Comparison of ENCODE assay signal across 1 cellular context in genomic region chr7:87391020-87391701, GRCh38.
TF ChIP-seq lines count a peak whose summit lies in the region.

No MANE protein-coding gene starts in this region.

TF ChIP-seq in K562, 482 proteins besides CTCF, POLR2A, EP300 and RAD21 (continued from another document and continues in another):
- TF ChIP-seq AFF4 (CRISPR knock-in tag; IDR thresholded peaks at IDR 0.05) (no peak), SNAPC5 (CRISPR knock-in tag; IDR thresholded peaks at IDR 0.05) (no peak), MTA1 (IDR thresholded peaks at IDR 0.05; ENCODE audit: borderline replicate concordance) (no peak), TEAD2 (tag; IDR thresholded peaks at IDR 0.05) (no peak), FOXA3 (CRISPR knock-in tag; conservative IDR thresholded peaks at IDR 0.05 in 1 of 2, IDR thresholded peaks at IDR 0.05 in 1 of 2) (no peak), ZNF584 (CRISPR knock-in tag; IDR thresholded peaks at IDR 0.05; ENCODE audit: low read depth) (no peak), E2F4 (CRISPR knock-in tag; IDR thresholded peaks at IDR 0.05; ENCODE audit: low read depth) (no peak), XRCC3 (IDR thresholded peaks at IDR 0.05) (0 out of 2 replicates have a peak, but pooled peaks have one; percentile 8), TFAM (CRISPR knock-in tag; conservative IDR thresholded peaks at IDR 0.05) (no peak), RBM25 (IDR thresholded peaks at IDR 0.05; ENCODE audit: low read depth, low read length, severe bottlenecking) (no peak), TCFL5 (CRISPR knock-in tag; conservative IDR thresholded peaks at IDR 0.05) (no peak), SAFB (IDR thresholded peaks at IDR 0.05; ENCODE audit: borderline replicate concordance, low read depth, low read length) (no peak), ZNF212 (CRISPR knock-in tag; IDR thresholded peaks at IDR 0.05) (no peak), SMARCA5 (IDR thresholded peaks at IDR 0.05) (no peak), ZNF217 (CRISPR knock-in tag; IDR thresholded peaks at IDR 0.05) (no peak), GABPA (tag; conservative IDR thresholded peaks at IDR 0.05; ENCODE audit: low read depth) (no peak), GTF2E2 (tag; IDR thresholded peaks at IDR 0.05) (no peak)
- TF ChIP-seq, protein P1, sequence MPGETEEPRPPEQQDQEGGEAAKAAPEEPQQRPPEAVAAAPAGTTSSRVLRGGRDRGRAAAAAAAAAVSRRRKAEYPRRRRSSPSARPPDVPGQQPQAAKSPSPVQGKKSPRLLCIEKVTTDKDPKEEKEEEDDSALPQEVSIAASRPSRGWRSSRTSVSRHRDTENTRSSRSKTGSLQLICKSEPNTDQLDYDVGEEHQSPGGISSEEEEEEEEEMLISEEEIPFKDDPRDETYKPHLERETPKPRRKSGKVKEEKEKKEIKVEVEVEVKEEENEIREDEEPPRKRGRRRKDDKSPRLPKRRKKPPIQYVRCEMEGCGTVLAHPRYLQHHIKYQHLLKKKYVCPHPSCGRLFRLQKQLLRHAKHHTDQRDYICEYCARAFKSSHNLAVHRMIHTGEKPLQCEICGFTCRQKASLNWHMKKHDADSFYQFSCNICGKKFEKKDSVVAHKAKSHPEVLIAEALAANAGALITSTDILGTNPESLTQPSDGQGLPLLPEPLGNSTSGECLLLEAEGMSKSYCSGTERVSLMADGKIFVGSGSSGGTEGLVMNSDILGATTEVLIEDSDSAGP (CRISPR knock-in tag; IDR thresholded peaks at IDR 0.05), result no peak
- TF ChIP-seq, protein P2, sequence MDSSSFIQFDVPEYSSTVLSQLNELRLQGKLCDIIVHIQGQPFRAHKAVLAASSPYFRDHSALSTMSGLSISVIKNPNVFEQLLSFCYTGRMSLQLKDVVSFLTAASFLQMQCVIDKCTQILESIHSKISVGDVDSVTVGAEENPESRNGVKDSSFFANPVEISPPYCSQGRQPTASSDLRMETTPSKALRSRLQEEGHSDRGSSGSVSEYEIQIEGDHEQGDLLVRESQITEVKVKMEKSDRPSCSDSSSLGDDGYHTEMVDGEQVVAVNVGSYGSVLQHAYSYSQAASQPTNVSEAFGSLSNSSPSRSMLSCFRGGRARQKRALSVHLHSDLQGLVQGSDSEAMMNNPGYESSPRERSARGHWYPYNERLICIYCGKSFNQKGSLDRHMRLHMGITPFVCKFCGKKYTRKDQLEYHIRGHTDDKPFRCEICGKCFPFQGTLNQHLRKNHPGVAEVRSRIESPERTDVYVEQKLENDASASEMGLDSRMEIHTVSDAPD (CRISPR knock-in tag; IDR thresholded peaks at IDR 0.05), result no peak
- TF ChIP-seq, protein P3, sequence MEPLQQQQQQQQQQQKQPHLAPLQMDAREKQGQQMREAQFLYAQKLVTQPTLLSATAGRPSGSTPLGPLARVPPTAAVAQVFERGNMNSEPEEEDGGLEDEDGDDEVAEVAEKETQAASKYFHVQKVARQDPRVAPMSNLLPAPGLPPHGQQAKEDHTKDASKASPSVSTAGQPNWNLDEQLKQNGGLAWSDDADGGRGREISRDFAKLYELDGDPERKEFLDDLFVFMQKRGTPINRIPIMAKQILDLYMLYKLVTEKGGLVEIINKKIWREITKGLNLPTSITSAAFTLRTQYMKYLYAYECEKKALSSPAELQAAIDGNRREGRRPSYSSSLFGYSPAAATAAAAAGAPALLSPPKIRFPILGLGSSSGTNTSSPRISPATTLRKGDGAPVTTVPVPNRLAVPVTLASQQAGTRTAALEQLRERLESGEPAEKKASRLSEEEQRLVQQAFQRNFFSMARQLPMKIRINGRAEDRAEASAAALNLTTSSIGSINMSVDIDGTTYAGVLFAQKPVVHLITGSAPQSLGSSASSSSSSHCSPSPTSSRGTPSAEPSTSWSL (CRISPR knock-in tag; IDR thresholded peaks at IDR 0.05; ENCODE audit: borderline replicate concordance), result no peak
- TF ChIP-seq, protein P4, sequence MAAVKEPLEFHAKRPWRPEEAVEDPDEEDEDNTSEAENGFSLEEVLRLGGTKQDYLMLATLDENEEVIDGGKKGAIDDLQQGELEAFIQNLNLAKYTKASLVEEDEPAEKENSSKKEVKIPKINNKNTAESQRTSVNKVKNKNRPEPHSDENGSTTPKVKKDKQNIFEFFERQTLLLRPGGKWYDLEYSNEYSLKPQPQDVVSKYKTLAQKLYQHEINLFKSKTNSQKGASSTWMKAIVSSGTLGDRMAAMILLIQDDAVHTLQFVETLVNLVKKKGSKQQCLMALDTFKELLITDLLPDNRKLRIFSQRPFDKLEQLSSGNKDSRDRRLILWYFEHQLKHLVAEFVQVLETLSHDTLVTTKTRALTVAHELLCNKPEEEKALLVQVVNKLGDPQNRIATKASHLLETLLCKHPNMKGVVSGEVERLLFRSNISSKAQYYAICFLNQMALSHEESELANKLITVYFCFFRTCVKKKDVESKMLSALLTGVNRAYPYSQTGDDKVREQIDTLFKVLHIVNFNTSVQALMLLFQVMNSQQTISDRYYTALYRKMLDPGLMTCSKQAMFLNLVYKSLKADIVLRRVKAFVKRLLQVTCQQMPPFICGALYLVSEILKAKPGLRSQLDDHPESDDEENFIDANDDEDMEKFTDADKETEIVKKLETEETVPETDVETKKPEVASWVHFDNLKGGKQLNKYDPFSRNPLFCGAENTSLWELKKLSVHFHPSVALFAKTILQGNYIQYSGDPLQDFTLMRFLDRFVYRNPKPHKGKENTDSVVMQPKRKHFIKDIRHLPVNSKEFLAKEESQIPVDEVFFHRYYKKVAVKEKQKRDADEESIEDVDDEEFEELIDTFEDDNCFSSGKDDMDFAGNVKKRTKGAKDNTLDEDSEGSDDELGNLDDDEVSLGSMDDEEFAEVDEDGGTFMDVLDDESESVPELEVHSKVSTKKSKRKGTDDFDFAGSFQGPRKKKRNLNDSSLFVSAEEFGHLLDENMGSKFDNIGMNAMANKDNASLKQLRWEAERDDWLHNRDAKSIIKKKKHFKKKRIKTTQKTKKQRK (IDR thresholded peaks at IDR 0.05; ENCODE audit: borderline replicate concordance, low read depth, low read length), result no peak
- TF ChIP-seq, protein P5, sequence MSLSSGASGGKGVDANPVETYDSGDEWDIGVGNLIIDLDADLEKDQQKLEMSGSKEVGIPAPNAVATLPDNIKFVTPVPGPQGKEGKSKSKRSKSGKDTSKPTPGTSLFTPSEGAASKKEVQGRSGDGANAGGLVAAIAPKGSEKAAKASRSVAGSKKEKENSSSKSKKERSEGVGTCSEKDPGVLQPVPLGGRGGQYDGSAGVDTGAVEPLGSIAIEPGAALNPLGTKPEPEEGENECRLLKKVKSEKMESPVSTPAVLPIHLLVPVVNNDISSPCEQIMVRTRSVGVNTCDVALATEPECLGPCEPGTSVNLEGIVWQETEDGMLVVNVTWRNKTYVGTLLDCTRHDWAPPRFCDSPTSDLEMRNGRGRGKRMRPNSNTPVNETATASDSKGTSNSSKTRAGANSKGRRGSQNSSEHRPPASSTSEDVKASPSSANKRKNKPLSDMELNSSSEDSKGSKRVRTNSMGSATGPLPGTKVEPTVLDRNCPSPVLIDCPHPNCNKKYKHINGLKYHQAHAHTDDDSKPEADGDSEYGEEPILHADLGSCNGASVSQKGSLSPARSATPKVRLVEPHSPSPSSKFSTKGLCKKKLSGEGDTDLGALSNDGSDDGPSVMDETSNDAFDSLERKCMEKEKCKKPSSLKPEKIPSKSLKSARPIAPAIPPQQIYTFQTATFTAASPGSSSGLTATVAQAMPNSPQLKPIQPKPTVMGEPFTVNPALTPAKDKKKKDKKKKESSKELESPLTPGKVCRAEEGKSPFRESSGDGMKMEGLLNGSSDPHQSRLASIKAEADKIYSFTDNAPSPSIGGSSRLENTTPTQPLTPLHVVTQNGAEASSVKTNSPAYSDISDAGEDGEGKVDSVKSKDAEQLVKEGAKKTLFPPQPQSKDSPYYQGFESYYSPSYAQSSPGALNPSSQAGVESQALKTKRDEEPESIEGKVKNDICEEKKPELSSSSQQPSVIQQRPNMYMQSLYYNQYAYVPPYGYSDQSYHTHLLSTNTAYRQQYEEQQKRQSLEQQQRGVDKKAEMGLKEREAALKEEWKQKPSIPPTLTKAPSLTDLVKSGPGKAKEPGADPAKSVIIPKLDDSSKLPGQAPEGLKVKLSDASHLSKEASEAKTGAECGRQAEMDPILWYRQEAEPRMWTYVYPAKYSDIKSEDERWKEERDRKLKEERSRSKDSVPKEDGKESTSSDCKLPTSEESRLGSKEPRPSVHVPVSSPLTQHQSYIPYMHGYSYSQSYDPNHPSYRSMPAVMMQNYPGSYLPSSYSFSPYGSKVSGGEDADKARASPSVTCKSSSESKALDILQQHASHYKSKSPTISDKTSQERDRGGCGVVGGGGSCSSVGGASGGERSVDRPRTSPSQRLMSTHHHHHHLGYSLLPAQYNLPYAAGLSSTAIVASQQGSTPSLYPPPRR (CRISPR knock-in tag; IDR thresholded peaks at IDR 0.05; ENCODE audit: borderline replicate concordance), result no peak
- TF ChIP-seq, protein P6, sequence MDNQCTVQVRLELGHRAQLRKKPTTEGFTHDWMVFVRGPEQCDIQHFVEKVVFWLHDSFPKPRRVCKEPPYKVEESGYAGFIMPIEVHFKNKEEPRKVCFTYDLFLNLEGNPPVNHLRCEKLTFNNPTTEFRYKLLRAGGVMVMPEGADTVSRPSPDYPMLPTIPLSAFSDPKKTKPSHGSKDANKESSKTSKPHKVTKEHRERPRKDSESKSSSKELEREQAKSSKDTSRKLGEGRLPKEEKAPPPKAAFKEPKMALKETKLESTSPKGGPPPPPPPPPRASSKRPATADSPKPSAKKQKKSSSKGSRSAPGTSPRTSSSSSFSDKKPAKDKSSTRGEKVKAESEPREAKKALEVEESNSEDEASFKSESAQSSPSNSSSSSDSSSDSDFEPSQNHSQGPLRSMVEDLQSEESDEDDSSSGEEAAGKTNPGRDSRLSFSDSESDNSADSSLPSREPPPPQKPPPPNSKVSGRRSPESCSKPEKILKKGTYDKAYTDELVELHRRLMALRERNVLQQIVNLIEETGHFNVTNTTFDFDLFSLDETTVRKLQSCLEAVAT (IDR thresholded peaks at IDR 0.05), result no peak
- TF ChIP-seq, protein P7, sequence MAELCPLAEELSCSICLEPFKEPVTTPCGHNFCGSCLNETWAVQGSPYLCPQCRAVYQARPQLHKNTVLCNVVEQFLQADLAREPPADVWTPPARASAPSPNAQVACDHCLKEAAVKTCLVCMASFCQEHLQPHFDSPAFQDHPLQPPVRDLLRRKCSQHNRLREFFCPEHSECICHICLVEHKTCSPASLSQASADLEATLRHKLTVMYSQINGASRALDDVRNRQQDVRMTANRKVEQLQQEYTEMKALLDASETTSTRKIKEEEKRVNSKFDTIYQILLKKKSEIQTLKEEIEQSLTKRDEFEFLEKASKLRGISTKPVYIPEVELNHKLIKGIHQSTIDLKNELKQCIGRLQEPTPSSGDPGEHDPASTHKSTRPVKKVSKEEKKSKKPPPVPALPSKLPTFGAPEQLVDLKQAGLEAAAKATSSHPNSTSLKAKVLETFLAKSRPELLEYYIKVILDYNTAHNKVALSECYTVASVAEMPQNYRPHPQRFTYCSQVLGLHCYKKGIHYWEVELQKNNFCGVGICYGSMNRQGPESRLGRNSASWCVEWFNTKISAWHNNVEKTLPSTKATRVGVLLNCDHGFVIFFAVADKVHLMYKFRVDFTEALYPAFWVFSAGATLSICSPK (IDR thresholded peaks at IDR 0.05; ENCODE audit: borderline replicate concordance), result no peak
